19 cellular contexts compared by ENCODE assay signal in the genomic region with DNA sequence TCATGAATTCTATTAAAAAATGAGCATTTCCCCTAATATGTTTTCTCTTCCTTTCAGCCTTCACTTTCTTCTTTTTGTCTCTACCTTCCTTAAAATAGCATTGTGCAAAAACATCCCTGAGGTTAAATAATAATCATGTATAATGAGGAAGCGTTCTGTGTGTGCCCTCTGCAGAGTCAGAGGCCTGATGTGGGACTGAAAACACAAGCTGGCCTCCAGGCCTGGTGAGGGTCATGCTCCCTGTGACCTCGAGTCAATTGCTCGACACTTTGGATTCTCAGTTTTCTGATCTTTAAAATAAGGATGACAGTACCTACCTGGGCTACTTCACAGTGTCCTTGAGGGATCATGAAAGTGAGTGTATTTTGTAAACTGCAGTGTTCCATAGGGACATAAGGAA.
"Had no signal": no experiment of that assay in that cellular context is flagged by ENCODE, and none has a peak within 500 bp of the region (broad histone marks: within the 10 kb centered on the region; RNA-seq: fewer than 3 reads in every experiment).

No MANE protein-coding gene starts in this region.

- H3K27ac ChIP-seq: esophagus squamous epithelium, lower lobe of right lung, psoas muscle, vagina had no signal

- H3K4me3 ChIP-seq: esophagus squamous epithelium, lower lobe of right lung, psoas muscle, tibial nerve, vagina had no signal

- H3K27ac Mint-ChIP-seq: activated naive CD8-positive, alpha-beta T cell treated with anti-CD3 and anti-CD28 coated beads for 36 hours; activated T-helper 1 cell treated with anti-CD3 and anti-CD28 coated beads, Interleukin-12 subunit alpha, Interleukin-12 subunit beta, Interleukin-2, Interleukin-4 antibody, amounts not matched to agents 30 ng/mL and 10 ng/mL and 1 ng/mL, durations not matched to agents 14 hours and 24 hours and 36 hours; stimulated activated memory B cell treated with anti-CD40 and anti-IgM and Interleukin-4, amounts not matched to agents 10 μg/mL and 1 μg/mL and 100 μg/mL, for 72 hours had no signal

- H3K4me3 Mint-ChIP-seq: activated naive CD8-positive, alpha-beta T cell treated with anti-CD3 and anti-CD28 coated beads for 36 hours; activated T-helper 1 cell treated with anti-CD3 and anti-CD28 coated beads, Interleukin-12 subunit alpha, Interleukin-12 subunit beta, Interleukin-2, Interleukin-4 antibody, amounts not matched to agents 30 ng/mL and 10 ng/mL and 1 ng/mL, durations not matched to agents 14 hours and 24 hours and 36 hours; stimulated activated memory B cell treated with anti-CD40 and anti-IgM and Interleukin-4, amounts not matched to agents 10 μg/mL and 1 μg/mL and 100 μg/mL, for 72 hours had no signal

- H3K36me3 Mint-ChIP-seq: activated naive CD8-positive, alpha-beta T cell treated with anti-CD3 and anti-CD28 coated beads for 36 hours; stimulated activated memory B cell treated with anti-CD40 and anti-IgM and Interleukin-4, amounts not matched to agents 10 μg/mL and 1 μg/mL and 100 μg/mL, for 72 hours had no signal

- H3K9me3 ChIP-seq: lower lobe of right lung, psoas muscle, vagina had no signal

- H3K27me3 ChIP-seq: brain microvascular endothelial cell, esophagus squamous epithelium, tibial nerve, vagina had no signal

- H3K4me1 ChIP-seq: esophagus squamous epithelium, lower lobe of right lung, vagina had no signal

- DNase-seq: activated CD4-positive, alpha-beta T cell treated with anti-CD3 and anti-CD28 coated beads, Interleukin-2, amount 50 U/mL, for 1 hour; activated CD8-positive, alpha-beta memory T cell treated with anti-CD3 and anti-CD28 coated beads for 24 hours; activated naive CD8-positive, alpha-beta T cell treated with anti-CD3 and anti-CD28 coated beads for 36 hours; amygdala; cortex of kidney; effector CD8-positive, alpha-beta T cell; esophagus squamous epithelium; lower lobe of right lung; midbrain; occipital lobe; substantia nigra; T-helper 1 cell had no signal

- ATAC-seq: activated CD4-positive, CD25-positive, alpha-beta regulatory T cell treated with anti-CD3 and anti-CD28 coated beads, Interleukin-2, amount 50 U/mL, for 24 hours; lower lobe of right lung; psoas muscle; stimulated activated memory B cell treated with anti-CD40 and anti-IgM and Interleukin-4, amounts not matched to agents 10 μg/mL and 1 μg/mL and 100 μg/mL, for 72 hours had no signal

- H3K4me1 Mint-ChIP-seq: activated naive CD8-positive, alpha-beta T cell treated with anti-CD3 and anti-CD28 coated beads for 36 hours; stimulated activated memory B cell treated with anti-CD40 and anti-IgM and Interleukin-4, amounts not matched to agents 10 μg/mL and 1 μg/mL and 100 μg/mL, for 72 hours had no signal

- H3K27me3 Mint-ChIP-seq: activated naive CD8-positive, alpha-beta T cell treated with anti-CD3 and anti-CD28 coated beads for 36 hours; stimulated activated memory B cell treated with anti-CD40 and anti-IgM and Interleukin-4, amounts not matched to agents 10 μg/mL and 1 μg/mL and 100 μg/mL, for 72 hours had no signal

- H3K36me3 ChIP-seq: brain microvascular endothelial cell, esophagus squamous epithelium, lower lobe of right lung, tibial nerve, vagina had no signal
